23 cellular contexts compared by ENCODE assay signal in genomic region chr4:67651536-67651935, GRCh38.
"Had no signal": no experiment of that assay in that cellular context is flagged by ENCODE, and none has a peak within 500 bp of the region (broad histone marks: within the 10 kb centered on the region; RNA-seq: fewer than 3 reads in every experiment).

No MANE protein-coding gene starts in this region.

- H3K27ac ChIP-seq: ascending aorta, brain microvascular endothelial cell, Peyer's patch, RWPE1, SJCRH30, VCaP had no signal

- H3K9me3 Mint-ChIP-seq: activated naive CD4-positive, alpha-beta T cell treated with anti-CD3 and anti-CD28 coated beads, Interleukin-2, amount 50 U/mL, for 24 hours had no signal

- H3K27ac Mint-ChIP-seq: activated CD4-positive, alpha-beta memory T cell treated with anti-CD3 and anti-CD28 coated beads, Interleukin-2, amount 10 ng/mL, durations not matched to agents 7 days and 5 days; activated naive CD4-positive, alpha-beta T cell treated with anti-CD3 and anti-CD28 coated beads, Interleukin-2, amount 50 U/mL, for 24 hours had no signal

- H3K4me3 ChIP-seq: ascending aorta, MG63, Peyer's patch, SJCRH30 had no signal

- DNase-seq: activated CD4-positive, alpha-beta memory T cell treated with anti-CD3 and anti-CD28 coated beads, Interleukin-2, amount 10 ng/mL, durations not matched to agents 7 days and 5 days; activated CD4-positive, alpha-beta T cell treated with anti-CD3 and anti-CD28 coated beads, Interleukin-2, amount 50 U/mL, for 1 hour; activated CD4-positive, CD25-positive, alpha-beta regulatory T cell; activated effector memory CD4-positive, alpha-beta T cell treated with Interleukin-2 at 50 U/mL for 16 hours; activated naive CD4-positive, alpha-beta T cell; activated T-cell treated with anti-CD3 and anti-CD28 coated beads for 4 hours; amniotic stem cell; brain microvascular endothelial cell; MG63; NCI-H1105; NCI-H1436; NCI-H187; NCI-H2081; NCI-H524; Peyer's patch; Right ventricle myocardium superior; SJCRH30; SK-N-SH; T-helper 1 cell had no signal

- H3K9me3 ChIP-seq: ascending aorta, MG63, Peyer's patch, SJCRH30, SK-N-SH had no signal

- H3K4me3 Mint-ChIP-seq: activated CD4-positive, alpha-beta memory T cell treated with anti-CD3 and anti-CD28 coated beads, Interleukin-2, amount 10 ng/mL, durations not matched to agents 7 days and 5 days; activated naive CD4-positive, alpha-beta T cell treated with anti-CD3 and anti-CD28 coated beads, Interleukin-2, amount 50 U/mL, for 24 hours had no signal

- H3K4me1 ChIP-seq: ascending aorta, Peyer's patch, SJCRH30 had no signal

- H3K4me1 Mint-ChIP-seq: activated CD4-positive, alpha-beta memory T cell treated with anti-CD3 and anti-CD28 coated beads, Interleukin-2, amount 10 ng/mL, durations not matched to agents 7 days and 5 days had no signal

- H3K27me3 ChIP-seq: ascending aorta, brain microvascular endothelial cell, MG63, Peyer's patch, SJCRH30 had no signal

- H3K36me3 ChIP-seq: MG63 had no signal

- H3K27me3 Mint-ChIP-seq: activated CD4-positive, alpha-beta memory T cell treated with anti-CD3 and anti-CD28 coated beads, Interleukin-2, amount 10 ng/mL, durations not matched to agents 7 days and 5 days; activated naive CD4-positive, alpha-beta T cell treated with anti-CD3 and anti-CD28 coated beads, Interleukin-2, amount 50 U/mL, for 24 hours had no signal
